ENCODE assay signal across 2 cellular contexts in genomic region chr2:133456971-133457370, GRCh38.
TF ChIP-seq lines count a peak whose summit lies in the region.

No MANE protein-coding gene starts in this region.

TF ChIP-seq in SK-N-SH, 30 proteins besides CTCF, POLR2A, EP300 and RAD21 (continued from another document):
- TF ChIP-seq MAX (IDR thresholded peaks at IDR 0.05; ENCODE audit: low read depth) (no peak), GATA2 (CRISPR knock-in tag; IDR thresholded peaks at IDR 0.05) (0 out of 2 replicates have a peak, but pooled peaks have one; percentile 7), FOXJ3 (CRISPR knock-in tag; IDR thresholded peaks at IDR 0.05) (no peak)

TF ChIP-seq in SK-N-SH treated with all-trans-retinoic acid at 6 μM for 48 hours, 23 proteins besides CTCF, POLR2A, EP300 and RAD21 (continued from another document):
- TF ChIP-seq CREB5 (CRISPR knock-in tag; IDR thresholded peaks at IDR 0.05; ENCODE audit: low read depth) (no peak), PATZ1 (CRISPR knock-in tag; IDR thresholded peaks at IDR 0.05; ENCODE audit: borderline replicate concordance) (no peak), CSDC2 (CRISPR knock-in tag; IDR thresholded peaks at IDR 0.05) (no peak)
- TF ChIP-seq, protein P1, sequence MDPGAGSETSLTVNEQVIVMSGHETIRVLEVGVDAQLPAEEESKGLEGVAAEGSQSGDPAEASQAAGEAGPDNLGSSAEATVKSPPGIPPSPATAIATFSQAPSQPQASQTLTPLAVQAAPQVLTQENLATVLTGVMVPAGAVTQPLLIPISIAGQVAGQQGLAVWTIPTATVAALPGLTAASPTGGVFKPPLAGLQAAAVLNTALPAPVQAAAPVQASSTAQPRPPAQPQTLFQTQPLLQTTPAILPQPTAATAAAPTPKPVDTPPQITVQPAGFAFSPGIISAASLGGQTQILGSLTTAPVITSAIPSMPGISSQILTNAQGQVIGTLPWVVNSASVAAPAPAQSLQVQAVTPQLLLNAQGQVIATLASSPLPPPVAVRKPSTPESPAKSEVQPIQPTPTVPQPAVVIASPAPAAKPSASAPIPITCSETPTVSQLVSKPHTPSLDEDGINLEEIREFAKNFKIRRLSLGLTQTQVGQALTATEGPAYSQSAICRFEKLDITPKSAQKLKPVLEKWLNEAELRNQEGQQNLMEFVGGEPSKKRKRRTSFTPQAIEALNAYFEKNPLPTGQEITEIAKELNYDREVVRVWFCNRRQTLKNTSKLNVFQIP (CRISPR knock-in tag; IDR thresholded peaks at IDR 0.05; ENCODE audit: borderline replicate concordance, low read depth) = no peak
TF ChIP-seq in SK-N-SH treated with all-trans-retinoic acid at 6 μM for 48 hours: peak in this region for 0.
